27 cellular contexts compared by ENCODE assay signal in genomic region chr7:141363748-141364147, GRCh38.
"Had no signal": no experiment of that assay in that cellular context is flagged by ENCODE, and none has a peak within 500 bp of the region (broad histone marks: within the 10 kb centered on the region; RNA-seq: fewer than 3 reads in every experiment).

No MANE protein-coding gene starts in this region.

- H3K4me3 ChIP-seq: adrenal gland, ascending aorta, colonic mucosa, dorsolateral prefrontal cortex, esophagus squamous epithelium, lung, ovary, psoas muscle, right lobe of liver, thoracic aorta, upper lobe of left lung had no signal

- H3K4me1 ChIP-seq: ascending aorta, colonic mucosa, right lobe of liver had no signal

- H3K36me3 ChIP-seq: adrenal gland, ascending aorta, colonic mucosa, esophagus squamous epithelium, ovary, right lobe of liver, thoracic aorta, upper lobe of left lung had no signal

- H3K27me3 ChIP-seq: adrenal gland, ascending aorta, colonic mucosa, dorsolateral prefrontal cortex, esophagus squamous epithelium, ovary, right lobe of liver, upper lobe of left lung had no signal

- H3K9me3 ChIP-seq: adrenal gland, ascending aorta, colonic mucosa, esophagus squamous epithelium, ovary, psoas muscle, right lobe of liver, thoracic aorta, upper lobe of left lung had no signal

- H3K36me3 Mint-ChIP-seq: mesothelial cell of epicardium; natural killer cell treated with Interleukin-12 subunit alpha and Interleukin-12 subunit beta and Interleukin-15 and Interleukin-18, amount 100 ng/mL, for 72 hours had no signal

- H3K9me3 Mint-ChIP-seq: activated T-cell treated with anti-CD3 and anti-CD28 coated beads, Interleukin-2, amount 50 U/mL, for 4 hours; activated T-helper 2 cell treated with anti-CD3 and anti-CD28 coated beads, Interferon-gamma antibody, Interleukin-2, Interleukin-4, amounts not matched to agents 10 μg/mL and 5 μg/mL and 100 μg/mL, durations not matched to agents 14 hours and 24 hours and 36 hours; central memory CD8-positive, alpha-beta T cell; effector memory CD8-positive, alpha-beta T cell; natural killer cell treated with Interleukin-12 subunit alpha and Interleukin-12 subunit beta and Interleukin-15 and Interleukin-18, amount 100 ng/mL, for 72 hours; T-helper 1 cell treated with Interleukin-12 subunit alpha and Interleukin-12 subunit beta and Interleukin-4 antibody, amounts not matched to agents 30 μg/mL and 1 μg/mL, for 36 hours had no signal

- H3K27ac Mint-ChIP-seq: activated naive CD8-positive, alpha-beta T cell; activated T-helper 2 cell treated with anti-CD3 and anti-CD28 coated beads, Interferon-gamma antibody, Interleukin-2, Interleukin-4, amounts not matched to agents 10 μg/mL and 5 μg/mL and 100 μg/mL, durations not matched to agents 14 hours and 24 hours and 36 hours; effector memory CD8-positive, alpha-beta T cell; mesothelial cell of epicardium; natural killer cell treated with Interleukin-12 subunit alpha and Interleukin-12 subunit beta and Interleukin-15 and Interleukin-18, amount 100 ng/mL, for 72 hours; T-helper 1 cell treated with Interleukin-12 subunit alpha and Interleukin-12 subunit beta and Interleukin-4 antibody, amounts not matched to agents 30 μg/mL and 1 μg/mL, for 36 hours had no signal

- DNase-seq: activated CD4-positive, alpha-beta T cell treated with anti-CD3 and anti-CD28 coated beads for 4 hours; activated CD4-positive, alpha-beta T cell treated with anti-CD3 and anti-CD28 coated beads, Interleukin-2, amount 50 U/mL, for 48 hours; activated CD4-positive, CD25-positive, alpha-beta regulatory T cell; activated CD8-positive, alpha-beta memory T cell treated with anti-CD3 and anti-CD28 coated beads, Interleukin-2, amount 50 U/mL, for 48 hours; activated naive CD4-positive, alpha-beta T cell; activated T-cell treated with anti-CD3 and anti-CD28 coated beads, Interleukin-2, amount 50 U/mL, for 4 hours; adrenal gland; colonic mucosa; dorsolateral prefrontal cortex; effector memory CD8-positive, alpha-beta T cell; esophagus squamous epithelium; ovary; psoas muscle; right lobe of liver; stimulated activated CD4-positive, alpha-beta T cell treated with anti-CD3 and anti-CD28 coated beads, Interleukin-4, amount 100 ng/mL, for 1 hour; stimulated activated naive CD4-positive, alpha-beta T cell treated with Interleukin-2 at 50 U/mL for 16 hours; T1000; upper lobe of left lung had no signal

- H3K27ac ChIP-seq: adrenal gland, ascending aorta, colonic mucosa, esophagus squamous epithelium, ovary, psoas muscle, right lobe of liver, thoracic aorta, upper lobe of left lung had no signal

- H3K4me3 Mint-ChIP-seq: activated naive CD8-positive, alpha-beta T cell; activated T-cell treated with anti-CD3 and anti-CD28 coated beads, Interleukin-2, amount 50 U/mL, for 4 hours; central memory CD8-positive, alpha-beta T cell; effector memory CD8-positive, alpha-beta T cell; mesothelial cell of epicardium; natural killer cell treated with Interleukin-12 subunit alpha and Interleukin-12 subunit beta and Interleukin-15 and Interleukin-18, amount 100 ng/mL, for 72 hours; T-helper 1 cell treated with Interleukin-12 subunit alpha and Interleukin-12 subunit beta and Interleukin-4 antibody, amounts not matched to agents 30 μg/mL and 1 μg/mL, for 36 hours had no signal

- ATAC-seq: activated T-cell treated with anti-CD3 and anti-CD28 coated beads, Interleukin-2, amount 50 U/mL, for 4 hours; effector memory CD8-positive, alpha-beta T cell; natural killer cell treated with Interleukin-12 subunit alpha and Interleukin-12 subunit beta and Interleukin-15 and Interleukin-18, amount 100 ng/mL, for 72 hours; psoas muscle; right lobe of liver had no signal

- H3K4me1 Mint-ChIP-seq: central memory CD8-positive, alpha-beta T cell had no signal
